In the genomic region with DNA sequence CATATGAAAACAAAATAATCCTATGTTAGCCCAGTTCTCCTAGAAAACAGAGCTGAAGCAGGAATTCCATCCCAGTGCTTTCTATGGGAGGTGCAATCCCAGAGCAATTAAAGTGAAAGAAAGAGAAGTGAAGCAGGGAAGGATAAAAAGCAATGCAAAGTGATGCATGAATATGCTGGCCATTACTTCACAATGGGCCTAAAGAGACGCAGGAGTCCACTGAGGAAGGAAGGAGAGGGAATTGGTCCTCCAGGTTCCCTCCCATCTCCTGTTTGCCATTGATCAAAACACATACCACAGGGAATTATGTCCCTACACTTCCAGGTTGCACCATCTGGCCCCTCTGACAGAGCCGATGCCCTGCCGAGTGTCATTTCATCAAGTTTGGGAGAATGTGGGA, we compare ENCODE assay signal across 26 cellular contexts.
DNase-seq lines count a peak whose midpoint lies in the region; ATAC-seq and TF ChIP-seq lines count a peak whose summit lies in the region.
"Had no signal": no experiment of that assay in that cellular context is flagged by ENCODE, and none has a peak within 500 bp of the region (broad histone marks: within the 10 kb centered on the region; RNA-seq: fewer than 3 reads in every experiment).

No MANE protein-coding gene starts in this region.

- peak overlapping the region; percentile 45 for H3K4me2 ChIP-seq in neural progenitor cell

- POLR2A ChIA-PET in RWPE1 (lab: Yijun Ruan, JAX; ENCODE audit: low non-redundant PET) (no interaction called here), HEK293T (lab: Yijun Ruan, JAX) (no interaction called here)

- H3K4me1 Mint-ChIP-seq in endodermal cell: peaks cover 13% of the 10 kb centered on the region
- H3K4me1 Mint-ChIP-seq in neural progenitor cell: peaks cover 11% of the 10 kb centered on the region
- H3K4me1 Mint-ChIP-seq: stimulated activated naive B cell treated with anti-CD40 and anti-IgM and Interleukin-4, amounts not matched to agents 10 μg/mL and 1 μg/mL and 100 μg/mL, for 72 hours; T-helper 17 cell had no signal

- DNase-seq in DMS 273 (lab: John Stamatoyannopoulos, UW; ENCODE audit: unreplicated experiment): peak; percentile 60
- DNase-seq in DMS 273 treated with DMSO at 0.1 percent for 48 hours (lab: John Stamatoyannopoulos, UW): no peak
- peak; percentile 71 for DNase-seq in NCI-H146 (lab: John Stamatoyannopoulos, UW)
- DNase-seq in endodermal cell: peak; percentile 80
- DNase-seq in neural progenitor cell (ENCODE audit: low spot score): peak; percentile 42
- DNase-seq in RWPE1 (ENCODE audit: low spot score): no peak
- DNase-seq in HEK293T (ENCODE audit: extremely low spot score): no peak
- DNase-seq: activated CD4-positive, alpha-beta T cell treated with anti-CD3 and anti-CD28 coated beads for 4 hours; activated gamma-delta T cell; activated T-cell treated with anti-CD3 and anti-CD28 coated beads, Interleukin-2, amount 50 U/mL, for 1 hour; caudate nucleus; CD4-positive, alpha-beta T cell; dermis blood vessel endothelial cell; left lung; mesenchymal stem cell; NCI-H1048; NCI-H748 treated with DMSO at 0.1 percent for 48 hours; occipital lobe; stimulated activated CD4-positive, alpha-beta T cell treated with anti-CD3 and anti-CD28 coated beads, Interleukin-15, amount 100 ng/mL, for 24 hours; stimulated activated naive B cell treated with anti-CD40 and anti-IgM and Interleukin-4, amounts not matched to agents 10 μg/mL and 1 μg/mL and 100 μg/mL, for 72 hours; T-helper 17 cell had no signal

- H3K36me3 Mint-ChIP-seq in endodermal cell (ENCODE audit: low read depth) (peaks cover 2% of the 10 kb centered on the region), neural progenitor cell (peaks cover 4% of the 10 kb centered on the region)
- H3K36me3 Mint-ChIP-seq: stimulated activated naive B cell treated with anti-CD40 and anti-IgM and Interleukin-4, amounts not matched to agents 10 μg/mL and 1 μg/mL and 100 μg/mL, for 72 hours had no signal

- H3K27me3 Mint-ChIP-seq in endodermal cell (ENCODE audit: insufficient read depth) (peaks cover 6% of the 10 kb centered on the region), neural progenitor cell (ENCODE audit: insufficient read depth, low read depth) (peaks cover 7% of the 10 kb centered on the region)

- H3F3A ChIP-seq in neural progenitor cell (ENCODE audit: low read depth): peaks cover 9% of the 10 kb centered on the region

- H4K20me1 ChIP-seq in neural progenitor cell (ENCODE audit: low read depth): no peaks in the 10 kb centered on the region

- H3K27me3 ChIP-seq in endodermal cell (ENCODE audit: control insufficient read depth, insufficient read depth, low read length, poor library complexity, severe bottlenecking) (no peaks in the 10 kb centered on the region), neural progenitor cell (no peaks in the 10 kb centered on the region)
- H3K27me3 ChIP-seq: left lung had no signal

- H3K27ac Mint-ChIP-seq in endodermal cell: no peak overlapping the region
- peak overlapping the region; percentile 53 for H3K27ac Mint-ChIP-seq in neural progenitor cell
- H3K27ac Mint-ChIP-seq: CD4-positive, alpha-beta T cell; stimulated activated naive B cell treated with anti-CD40 and anti-IgM and Interleukin-4, amounts not matched to agents 10 μg/mL and 1 μg/mL and 100 μg/mL, for 72 hours; T-helper 17 cell had no signal

- H3K36me3 ChIP-seq in endodermal cell (ENCODE audit: control insufficient read depth, insufficient read depth, low read length) (no peaks in the 10 kb centered on the region), neural progenitor cell (no peaks in the 10 kb centered on the region)
- H3K36me3 ChIP-seq: HAP-1, left lung had no signal

- H3K4me3 ChIP-seq in endodermal cell (ENCODE audit: low read length) (no peak overlapping the region), neural progenitor cell (no peak overlapping the region)
- H3K4me3 ChIP-seq: HAP-1, left lung had no signal

- no peaks in the 10 kb centered on the region for H3K4me1 ChIP-seq in endodermal cell (ENCODE audit: control insufficient read depth, insufficient read depth, low read length)
- peaks cover 26% of the 10 kb centered on the region for H3K4me1 ChIP-seq in neural progenitor cell

- H3K79me2 ChIP-seq in neural progenitor cell (ENCODE audit: low read depth): no peaks in the 10 kb centered on the region

- TF ChIP-seq CTCF in endodermal cell (conservative IDR thresholded peaks at IDR 0.05): no peak
- no peak for TF ChIP-seq CTCF in neural progenitor cell (IDR thresholded peaks at IDR 0.05)
- no peak for TF ChIP-seq CTCF in RWPE1 (conservative IDR thresholded peaks at IDR 0.05; ENCODE audit: low read depth)

- H3K9me3 Mint-ChIP-seq in endodermal cell (no peaks in the 10 kb centered on the region), neural progenitor cell (peaks cover 4% of the 10 kb centered on the region)
- H3K9me3 Mint-ChIP-seq: CD4-positive, alpha-beta T cell; stimulated activated naive B cell treated with anti-CD40 and anti-IgM and Interleukin-4, amounts not matched to agents 10 μg/mL and 1 μg/mL and 100 μg/mL, for 72 hours had no signal

- ATAC-seq in HG02610 (IDR thresholded peaks at IDR 0.05; ENCODE audit: unreplicated experiment): no peak
- ATAC-seq: left lung; Right ventricle myocardium inferior; SK-N-SH treated with all-trans-retinoic acid at 6 μM for 48 hours; stimulated activated naive B cell treated with anti-CD40 and anti-IgM and Interleukin-4, amounts not matched to agents 10 μg/mL and 1 μg/mL and 100 μg/mL, for 72 hours; T-helper 17 cell had no signal

- peak overlapping the region; percentile 59 for H2AFZ ChIP-seq in neural progenitor cell (replicated peaks)

- H3K9ac ChIP-seq in endodermal cell (ENCODE audit: extremely low read depth, low read length, poor library complexity, severe bottlenecking) (no peak overlapping the region), neural progenitor cell (no peak overlapping the region)

- H3K9me3 ChIP-seq in endodermal cell (ENCODE audit: control insufficient read depth, low read length) (no peaks in the 10 kb centered on the region), neural progenitor cell (ENCODE audit: low read depth) (no peaks in the 10 kb centered on the region)
- H3K9me3 ChIP-seq: HAP-1, left lung had no signal

- WGBS in endodermal cell (ENCODE audit: insufficient coverage in 1 of 2, insufficient read length in 1 of 2), 2 experiments: 82 to 94% methylated on average over 2 to 3 of the region's 3 CpGs

- H3K27ac ChIP-seq in endodermal cell (ENCODE audit: low read depth, low read length) (no peak overlapping the region), neural progenitor cell (no peak overlapping the region), RWPE1 (no peak overlapping the region)
- H3K27ac ChIP-seq: 22Rv1, left lung had no signal

- H3K4me3 Mint-ChIP-seq in endodermal cell: no peak overlapping the region
- no peak overlapping the region for H3K4me3 Mint-ChIP-seq in neural progenitor cell
- H3K4me3 Mint-ChIP-seq: CD4-positive, alpha-beta T cell; stimulated activated naive B cell treated with anti-CD40 and anti-IgM and Interleukin-4, amounts not matched to agents 10 μg/mL and 1 μg/mL and 100 μg/mL, for 72 hours; T-helper 17 cell had no signal

- CTCF ChIA-PET in RWPE1 (lab: Yijun Ruan, JAX) (interaction anchor here (0.5 kb wide), 1 partner anchor 46 kb away, joined by 4 read pairs; no protein-coding TSS in a partner anchor), HEK293T (lab: Yijun Ruan, JAX) (no interaction called here)

TF ChIP-seq in HEK293T, 16 proteins besides CTCF, POLR2A, EP300 and RAD21:
- no peak for TF ChIP-seq SP1 (IDR thresholded peaks at IDR 0.05)
- no peak for TF ChIP-seq ZNF384 (IDR thresholded peaks at IDR 0.05)
- TF ChIP-seq FOXK2 (IDR thresholded peaks at IDR 0.05): no peak
- no peak for TF ChIP-seq ARNT (IDR thresholded peaks at IDR 0.05)
- TF ChIP-seq, protein P1, sequence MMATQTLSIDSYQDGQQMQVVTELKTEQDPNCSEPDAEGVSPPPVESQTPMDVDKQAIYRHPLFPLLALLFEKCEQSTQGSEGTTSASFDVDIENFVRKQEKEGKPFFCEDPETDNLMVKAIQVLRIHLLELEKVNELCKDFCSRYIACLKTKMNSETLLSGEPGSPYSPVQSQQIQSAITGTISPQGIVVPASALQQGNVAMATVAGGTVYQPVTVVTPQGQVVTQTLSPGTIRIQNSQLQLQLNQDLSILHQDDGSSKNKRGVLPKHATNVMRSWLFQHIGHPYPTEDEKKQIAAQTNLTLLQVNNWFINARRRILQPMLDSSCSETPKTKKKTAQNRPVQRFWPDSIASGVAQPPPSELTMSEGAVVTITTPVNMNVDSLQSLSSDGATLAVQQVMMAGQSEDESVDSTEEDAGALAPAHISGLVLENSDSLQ (IDR thresholded peaks at IDR 0.05): no peak

Comparison
In these comparisons a context has a peak if more than half of its experiments do, and no peak if none do; other contexts are left out.
1. DNase-seq: peak in DMS 273 (single experiment), NCI-H146 (single experiment), endodermal cell (single experiment) and neural progenitor cell (single experiment); none in DMS 273 treated with DMSO at 0.1 percent for 48 hours (single experiment), RWPE1 (single experiment) and HEK293T (single experiment).